ENCODE assay signal across 8 cellular contexts in genomic region chr10:72274730-72275350, GRCh38. TPM values are rescaled to one million over a fixed set of nuclear protein-coding genes. Genes with fewer than 3 reads are reported as not detected.
A peak's percentile ranks its signal among the peaks of the same experiment; 100 is the strongest.
DNase-seq lines count a peak whose midpoint lies in the region; ATAC-seq and TF ChIP-seq lines count a peak whose summit lies in the region.

No MANE protein-coding gene starts in this region.

- H3K4me3 Mint-ChIP-seq in activated B cell treated with CpG ODN at 0.5 μM for 24 hours = peak overlapping the region; percentile 98

- peak overlapping the region; percentile 74 for H3K27ac ChIP-seq in KOPT-K1 (ENCODE audit: low read depth, low read length, poor library complexity, severe bottlenecking)

- H3K27me3 Mint-ChIP-seq in activated B cell treated with CpG ODN at 0.5 μM for 24 hours = no peaks in the 10 kb centered on the region

- H3K4me1 Mint-ChIP-seq in activated B cell treated with CpG ODN at 0.5 μM for 24 hours = peaks cover 38% of the 10 kb centered on the region

- no peak for TF ChIP-seq CTCF in activated B cell treated with CpG ODN at 0.5 μM for 24 hours (IDR thresholded peaks at IDR 0.05)

- DNase-seq in DMS53 treated with DMSO at 0.1 percent for 48 hours (lab: John Stamatoyannopoulos, UW; ENCODE audit: unreplicated experiment) (peak; percentile 12), activated B cell treated with CpG ODN at 0.5 μM for 24 hours (peak; percentile 64), cerebellum (ENCODE audit: low spot score) (peak; percentile 75), left colon (peak; percentile 78 to 90), NCI-H2107 treated with DMSO at 0.1 percent for 48 hours (lab: John Stamatoyannopoulos, UW; ENCODE audit: unreplicated experiment) (no peak)
- peak; percentile 76 for DNase-seq in stimulated activated CD4-positive, alpha-beta T cell treated with anti-CD3 and anti-CD28 coated beads, Interleukin-1b, Interleukin-23, amount 100 ng/mL, for 48 hours

- ATAC-seq in activated B cell treated with CpG ODN at 0.5 μM for 24 hours (ENCODE audit: low read depth) (peak; percentile 13), left colon (peak; percentile 35), HG02870 (IDR thresholded peaks at IDR 0.05; ENCODE audit: unreplicated experiment) (no peak)

- H3K9me3 ChIP-seq in KOPT-K1 (ENCODE audit: insufficient read depth, low read length, poor library complexity, severe bottlenecking) = no peaks in the 10 kb centered on the region

- H3K9me3 Mint-ChIP-seq in activated B cell treated with CpG ODN at 0.5 μM for 24 hours = no peaks in the 10 kb centered on the region

- H3K36me3 Mint-ChIP-seq in activated B cell treated with CpG ODN at 0.5 μM for 24 hours (ENCODE audit: low read depth) = peaks cover 32% of the 10 kb centered on the region

- peaks cover 19% of the 10 kb centered on the region for H3K36me3 ChIP-seq in KOPT-K1 (ENCODE audit: insufficient read depth, low read length)

- CTCF ChIA-PET in activated B cell treated with CpG ODN at 0.5 μM for 24 hours (lab: Charles Lee) = interaction anchor here (0.7 to 9.4 kb wide), 22 partner anchors 11 to 226 kb away, joined by 3 to 131 read pairs (median 6); partner anchors contain the start of genes ANAPC16 and ASCC1

- H3K27ac Mint-ChIP-seq in activated B cell treated with CpG ODN at 0.5 μM for 24 hours = peak overlapping the region; percentile 94

- POLR2A ChIA-PET in activated B cell treated with CpG ODN at 0.5 μM for 24 hours (lab: Charles Lee) = interaction anchor here (0.5 to 13.6 kb wide), 23 partner anchors 8 to 379 kb away, joined by 3 to 967 read pairs (median 8); partner anchors contain the start of genes ANAPC16, ASCC1 and SPOCK2

- intact Hi-C loops in activated B cell treated with CpG ODN at 0.5 μM for 24 hours (cut with micrococcal nuclease) (no loop called here), left colon (cut with DNase I, micrococcal nuclease) (loop anchor here in 1 of 2 donors (10.0 kb wide), 1 partner anchor 60 kb away; no protein-coding TSS in a partner anchor)

RNA-seq across cellular contexts. Expression of gene DDIT4, which starts 1.1 kb away (rescaled TPM):
- total RNA-seq in activated B cell treated with CpG ODN at 0.5 μM for 24 hours (175 and 180 TPM in 2 replicates), cerebellum (60.5 TPM), left colon (100 to 1,000 TPM in 1 of 2 donors, 10 to 100 TPM in 1; 60.1 to 210 TPM)

RNA-seq across cellular contexts. Expression of gene ASCC1, which starts 58.8 kb away (rescaled TPM):
- 42.6 and 42.9 TPM in 2 replicates for total RNA-seq in activated B cell treated with CpG ODN at 0.5 μM for 24 hours
- 35.2 TPM for total RNA-seq in cerebellum
- total RNA-seq in left colon = 10 to 100 TPM; 17.7 to 17.9 TPM

RNA-seq across cellular contexts. Expression of gene ANAPC16, which starts 59.0 kb away (rescaled TPM):
- total RNA-seq in activated B cell treated with CpG ODN at 0.5 μM for 24 hours = 128 and 137 TPM in 2 replicates
- total RNA-seq in cerebellum = 37.3 TPM
- total RNA-seq in left colon = 10 to 100 TPM; 75.6 to 83.8 TPM
